8 cellular contexts compared by ENCODE assay signal in the genomic region with DNA sequence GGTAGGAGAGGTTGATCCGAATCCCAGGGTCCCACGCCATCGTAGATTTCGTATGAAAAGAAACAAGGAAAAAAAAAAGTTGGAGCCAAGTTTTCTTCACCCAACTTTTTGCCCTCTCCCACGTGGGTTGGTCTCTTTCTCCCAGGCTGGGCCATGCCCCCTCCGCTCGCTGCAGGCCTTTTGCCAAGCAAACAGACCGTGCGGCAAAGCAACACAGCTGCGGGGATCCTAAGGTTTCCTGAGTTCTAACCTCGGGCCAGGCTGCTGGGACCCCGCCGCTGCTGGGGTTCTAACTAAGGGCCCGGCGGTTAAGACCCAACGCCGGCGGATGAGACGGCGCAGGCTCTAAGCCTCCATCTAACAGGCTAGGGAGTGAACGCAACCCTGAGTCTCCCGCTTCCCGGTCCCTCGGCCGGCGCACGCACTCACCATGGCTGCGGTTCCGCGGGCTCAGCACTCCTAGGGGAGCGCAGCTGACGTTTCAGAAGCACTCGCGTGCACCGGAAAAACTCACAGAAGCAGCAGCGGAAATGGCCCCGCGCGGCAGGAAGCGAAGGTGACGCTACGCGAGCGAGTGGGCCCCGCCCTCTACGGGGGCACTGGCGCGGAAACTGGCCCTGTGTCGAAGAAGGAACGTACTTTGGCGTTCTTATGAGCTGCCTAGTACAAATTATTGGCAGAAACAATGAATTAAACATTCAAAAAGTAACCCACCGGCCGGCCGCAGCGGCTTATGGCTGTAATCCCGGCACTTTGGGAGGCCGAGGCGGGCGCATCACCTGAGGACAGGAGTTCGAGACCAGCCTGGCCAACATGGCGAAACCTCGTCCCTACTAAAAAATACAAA. TPM values are rescaled to one million over a fixed set of nuclear protein-coding genes. Genes with fewer than 3 reads are reported as not detected.
DNase-seq lines count a peak whose midpoint lies in the region; ATAC-seq and TF ChIP-seq lines count a peak whose summit lies in the region.

SNU13 (minus strand) TSS at position 503 of the 847 bp plus-strand sequence; CDS start at position 432, 71 bp downstream.

- peak within 1 kb of the TSS; percentile 94 to 98 for H3K27ac Mint-ChIP-seq in T-cell

- H3K4me3 ChIP-seq in GM12875 (ENCODE audit: low read depth, low read length) (peak within 1 kb of the TSS; percentile 93), adipocyte (ENCODE audit: low read length) (peak within 1 kb of the TSS; percentile 90), cardiac muscle cell (peak within 1 kb of the TSS; percentile 83), trophoblast cell (ENCODE audit: low read depth, low read length) (peak within 1 kb of the TSS; percentile 83), tibial nerve (peak within 1 kb of the TSS; percentile 64 to 93 (median 84))

- POLR2A ChIA-PET in T-cell (lab: Charles Lee) = interaction anchor here (0.6 to 1.2 kb wide), 6 partner anchors 10 to 759 kb away, joined by 3 to 13 read pairs (median 4); no protein-coding TSS in a partner anchor

- peak within 1 kb of the TSS; percentile 84 for H4K12ac ChIP-seq in trophoblast cell (ENCODE audit: low read depth, low read length)

- H3K4me3 Mint-ChIP-seq in T-cell = peak within 1 kb of the TSS; percentile 91 to 97 (median 96)

- WGBS in trophoblast cell (ENCODE audit: extremely low coverage, insufficient coverage, insufficient read length) = no CpG with 5 or more reads among the region's 62 CpGs
- 1% methylated on average over 50 to 55 of the region's 62 CpGs for WGBS in tibial nerve, 2 donors

- H3K9me3 Mint-ChIP-seq in T-cell = no peaks in the 10 kb centered on the region

- H3K36me3 ChIP-seq in adipocyte (ENCODE audit: control insufficient read depth, insufficient read depth, low read length, severe bottlenecking) (peaks cover 6% of the 10 kb centered on the region), cardiac muscle cell (no peaks in the 10 kb centered on the region), trophoblast cell (ENCODE audit: control insufficient read depth in 1 of 2, insufficient read depth in 2 of 2, low read length in 2 of 2) (peaks cover 1 to 3% of the 10 kb centered on the region in 2 experiments), tibial nerve (peaks cover 1 to 4% (median 2%) of the 10 kb centered on the region in 3 donors)

- H2BK5ac ChIP-seq in trophoblast cell (ENCODE audit: low read depth, low read length, poor library complexity) = peak within 1 kb of the TSS; percentile 50

- peaks cover 12% of the 10 kb centered on the region for H3K79me2 ChIP-seq in trophoblast cell (ENCODE audit: control insufficient read depth, insufficient read depth, low read length, poor library complexity)

- no peaks in the 10 kb centered on the region for H3K36me3 Mint-ChIP-seq in T-cell

- no peak within 1 kb of the TSS for H3K23ac ChIP-seq in trophoblast cell (ENCODE audit: low read length)

- H3K9me3 ChIP-seq in adipocyte (ENCODE audit: control insufficient read depth, low read length) = no peaks in the 10 kb centered on the region
- H3K9me3 ChIP-seq in cardiac muscle cell (ENCODE audit: low read depth) = no peaks in the 10 kb centered on the region
- H3K9me3 ChIP-seq in trophoblast cell (ENCODE audit: insufficient read depth, low read depth, low read length) = no peaks in the 10 kb centered on the region
- H3K9me3 ChIP-seq in tibial nerve = no peaks in the 10 kb centered on the region

- H3K9ac ChIP-seq in adipocyte (ENCODE audit: low read length) (peak within 1 kb of the TSS; percentile 95), trophoblast cell (ENCODE audit: low read length) (peak within 1 kb of the TSS; percentile 82)

- peak within 1 kb of the TSS; percentile 84 for H3K4me2 ChIP-seq in trophoblast cell (ENCODE audit: low read length)

- peak within 1 kb of the TSS; percentile 68 for H2BK120ac ChIP-seq in trophoblast cell (ENCODE audit: insufficient read depth, low read length, poor library complexity)

- ATAC-seq in HG02763 (IDR thresholded peaks at IDR 0.05; ENCODE audit: unreplicated experiment) (peak; percentile 84), T-cell (replicated peaks in 1 of 4) (peak; percentile 95 to 98 (median 98))

- H3K79me1 ChIP-seq in trophoblast cell (ENCODE audit: low read length) = peaks cover 9% of the 10 kb centered on the region

- CTCF ChIA-PET in T-cell (lab: Charles Lee) = interaction anchor here in 1 of 2 donors (0.6 to 2.5 kb wide), 10 partner anchors 9 to 402 kb away, joined by 3 to 12 read pairs (median 4); partner anchors contain the start of genes MEI1, NDUFA6 and TEF

- peak within 1 kb of the TSS; percentile 75 for H4K91ac ChIP-seq in trophoblast cell (ENCODE audit: low read depth, low read length)

- TF ChIP-seq CTCF in GM12875 (IDR thresholded peaks at IDR 0.05; ENCODE audit: borderline replicate concordance, insufficient read depth, low read depth, low read length) (no peak), cardiac muscle cell (IDR thresholded peaks at IDR 0.05; ENCODE audit: low read depth, low read length) (no peak), tibial nerve (IDR thresholded peaks at IDR 0.05) (peak in 2 of 5 experiments; percentile 40 to 56)

- peak within 1 kb of the TSS; percentile 38 for H2AK5ac ChIP-seq in trophoblast cell (ENCODE audit: low read length)

- no peak within 1 kb of the TSS for H2BK12ac ChIP-seq in trophoblast cell (ENCODE audit: low read length)

- H3K27me3 ChIP-seq in adipocyte (replicated peaks; ENCODE audit: control insufficient read depth, insufficient read depth, low read length) (no peaks in the 10 kb centered on the region), cardiac muscle cell (no peaks in the 10 kb centered on the region), trophoblast cell (ENCODE audit: insufficient read depth, low read length) (no peaks in the 10 kb centered on the region), tibial nerve (no peaks in the 10 kb centered on the region)

- TF ChIP-seq EP300 in tibial nerve (IDR thresholded peaks at IDR 0.05) = peak; percentile 96

- DNase-seq in NCI-H1436 (lab: John Stamatoyannopoulos, UW) = peak; percentile 91
- peak; percentile 85 to 95 (median 91) for DNase-seq in T-cell
- peak; percentile 98 for DNase-seq in adipocyte (ENCODE audit: low read depth)
- peak; percentile 94 to 95 for DNase-seq in cardiac muscle cell (ENCODE audit: low read depth in 1 of 2, low spot score in 1 of 2)
- DNase-seq in trophoblast cell = peak; percentile 93 to 95
- peak; percentile 78 to 84 for DNase-seq in tibial nerve (ENCODE audit: low spot score in 2 of 2)

- H3K27me3 Mint-ChIP-seq in T-cell = no peaks in the 10 kb centered on the region

- H3K18ac ChIP-seq in trophoblast cell (ENCODE audit: low read length) = peak within 1 kb of the TSS; percentile 84

- H3K4me1 ChIP-seq in adipocyte (ENCODE audit: control insufficient read depth, insufficient read depth, low read length) = peaks cover 5% of the 10 kb centered on the region
- H3K4me1 ChIP-seq in cardiac muscle cell (ENCODE audit: low read depth) = no peaks in the 10 kb centered on the region
- H3K4me1 ChIP-seq in trophoblast cell (ENCODE audit: control insufficient read depth in 1 of 2, insufficient read depth in 2 of 2, low read length in 2 of 2) = peaks cover 0 to 8% of the 10 kb centered on the region in 2 experiments
- H3K4me1 ChIP-seq in tibial nerve = peaks cover 0 to 28% (median 12%) of the 10 kb centered on the region in 4 donors

- peak within 1 kb of the TSS; percentile 96 for H4K8ac ChIP-seq in trophoblast cell (ENCODE audit: low read depth, low read length)

- peaks cover 34 to 42% (median 39%) of the 10 kb centered on the region in 3 donors for H3K4me1 Mint-ChIP-seq in T-cell

- H3K4ac ChIP-seq in trophoblast cell (ENCODE audit: low read depth, low read length) = peak within 1 kb of the TSS; percentile 84

- peak in 1 of 2 donors; percentile 85 for TF ChIP-seq POLR2A in tibial nerve (IDR thresholded peaks at IDR 0.05)

- H3K14ac ChIP-seq in trophoblast cell (ENCODE audit: low read length) = peak within 1 kb of the TSS; percentile 89

- H2AFZ ChIP-seq in trophoblast cell (ENCODE audit: insufficient read depth, low read length, poor library complexity) = peak within 1 kb of the TSS; percentile 86

- peak within 1 kb of the TSS; percentile 86 for H3K27ac ChIP-seq in cardiac muscle cell
- peak within 1 kb of the TSS; percentile 13 for H3K27ac ChIP-seq in trophoblast cell (ENCODE audit: low read depth, low read length)
- peak within 1 kb of the TSS; percentile 94 to 99 (median 98) for H3K27ac ChIP-seq in tibial nerve

RNA-seq across cellular contexts. Expression of gene SNU13, which starts in this region (rescaled TPM):
- total RNA-seq in T-cell = 100 to 1,000 TPM; 108 to 145 (median 122) TPM
- total RNA-seq in cardiac muscle cell = 112 and 149 TPM in 2 replicates
- polyA plus RNA-seq in cardiac muscle cell = 246 and 273 TPM in 2 replicates
- 142 and 148 TPM in 2 replicates for polyA plus RNA-seq in trophoblast cell (2013)
- total RNA-seq in tibial nerve = 100 to 1,000 TPM in 1 of 4 donors, 10 to 100 TPM in 3; 66.3 to 104 (median 90.6) TPM

Comparison
In these comparisons a context has a peak if more than half of its experiments do, and no peak if none do; other contexts are left out.
1. Peak in every context shown above with its lines: DNase-seq, ATAC-seq, H3K4me3 ChIP-seq and H3K27ac ChIP-seq.
2. H3K27ac ChIP-seq: peak in every context shown above with its lines; median percentile 98 in tibial nerve; 86 in cardiac muscle cell; 13 in trophoblast cell.